8 cellular contexts compared by ENCODE assay signal in genomic region chr12:55932546-55932919, GRCh38. TPM values are rescaled to one million over a fixed set of nuclear protein-coding genes. Genes with fewer than 3 reads are reported as not detected.
A peak's percentile ranks its signal among the peaks of the same experiment; 100 is the strongest.
DNase-seq lines count a peak whose midpoint lies in the region; ATAC-seq and TF ChIP-seq lines count a peak whose summit lies in the region.

No MANE protein-coding gene starts in this region.

- peak overlapping the region; percentile 95 for H2AFZ ChIP-seq in GM23248

- peak overlapping the region; percentile 91 to 92 for H3K4me3 Mint-ChIP-seq in stimulated activated naive CD8-positive, alpha-beta T cell treated with anti-CD3 and anti-CD28 coated beads, Interleukin-15, amount 100 ng/mL, for 72 hours

- 0 to 4% methylated on average over 4 of the region's 4 CpGs for WGBS in GM23248 (ENCODE audit: low coverage in 1 of 2, low lambda C conversion rate in 2 of 2, missing lambda C conversion rate in 2 of 2), 2 experiments
- WGBS in liver: 25% methylated on average over 4 of the region's 4 CpGs

- DNase-seq in GM23248 (peak; percentile 46), astrocyte of the spinal cord (ENCODE audit: low read depth, low spot score) (peak; percentile 28)
- DNase-seq in stimulated activated naive CD8-positive, alpha-beta T cell treated with anti-CD3 and anti-CD28 coated beads, Interleukin-15, amount 100 ng/mL, for 72 hours: peak in 1 of 2 donors; percentile 52

- H3K27ac ChIP-seq in GM23248 (peak overlapping the region; percentile 87), liver (ENCODE audit: low read depth in 1 of 2, low read length in 2 of 2) (no peak overlapping the region)

- H3K9me2 ChIP-seq in GM23248 (ENCODE audit: insufficient read depth): no peaks in the 10 kb centered on the region

- peak overlapping the region; percentile 87 for H3K9ac ChIP-seq in GM23248
- peak overlapping the region in 1 of 2 donors; percentile 33 for H3K9ac ChIP-seq in liver (ENCODE audit: low read depth in 1 of 2, low read length in 2 of 2)

- peak overlapping the region; percentile 90 to 92 for H3K27ac Mint-ChIP-seq in stimulated activated naive CD8-positive, alpha-beta T cell treated with anti-CD3 and anti-CD28 coated beads, Interleukin-15, amount 100 ng/mL, for 72 hours

- peak overlapping the region; percentile 94 for H3K4me2 ChIP-seq in GM23248 (ENCODE audit: unreplicated experiment)

- H3K4me1 Mint-ChIP-seq in stimulated activated naive CD8-positive, alpha-beta T cell treated with anti-CD3 and anti-CD28 coated beads, Interleukin-15, amount 100 ng/mL, for 72 hours: peaks cover 57% of the 10 kb centered on the region

- no peaks in the 10 kb centered on the region for H3K27me3 Mint-ChIP-seq in stimulated activated naive CD8-positive, alpha-beta T cell treated with anti-CD3 and anti-CD28 coated beads, Interleukin-15, amount 100 ng/mL, for 72 hours

- H3K27me3 ChIP-seq in GM23248 (replicated peaks; ENCODE audit: insufficient read depth) (no peaks in the 10 kb centered on the region), liver (ENCODE audit: control insufficient read depth in 4 of 4, insufficient read depth in 4 of 4, low read length in 3 of 4) (no peaks in the 10 kb centered on the region)

- 0 out of 2 replicates have a peak, but pooled peaks have one; percentile 23 for TF ChIP-seq POLR2A in Raji (IDR thresholded peaks at IDR 0.05; ENCODE audit: insufficient read depth, low read depth, low read length)

- TF ChIP-seq CTCF in astrocyte of the spinal cord (IDR thresholded peaks at IDR 0.05; ENCODE audit: low read depth, low read length) (no peak), liver (IDR thresholded peaks at IDR 0.05; ENCODE audit: low read depth, low read length, missing input control) (no peak)

- peak; percentile 23 for ATAC-seq in stimulated activated naive CD8-positive, alpha-beta T cell treated with anti-CD3 and anti-CD28 coated beads, Interleukin-15, amount 100 ng/mL, for 72 hours
- ATAC-seq in HG02588 (IDR thresholded peaks at IDR 0.05; ENCODE audit: unreplicated experiment) (no peak), HG03460 (IDR thresholded peaks at IDR 0.05; ENCODE audit: unreplicated experiment) (no peak), HG03108 (IDR thresholded peaks at IDR 0.05; ENCODE audit: unreplicated experiment) (no peak)

- H3F3A ChIP-seq in GM23248 (ENCODE audit: insufficient read depth): peaks cover 42% of the 10 kb centered on the region

- H3K36me3 ChIP-seq in GM23248 (ENCODE audit: low read depth) (no peaks in the 10 kb centered on the region), liver (ENCODE audit: control insufficient read depth in 4 of 4, insufficient read depth in 3 of 4, low read depth in 1 of 4, low read length in 3 of 4) (no peaks in the 10 kb centered on the region)

- H3K9me3 Mint-ChIP-seq in stimulated activated naive CD8-positive, alpha-beta T cell treated with anti-CD3 and anti-CD28 coated beads, Interleukin-15, amount 100 ng/mL, for 72 hours: no peaks in the 10 kb centered on the region

- H3K79me2 ChIP-seq in GM23248 (ENCODE audit: insufficient read depth): peaks cover 51% of the 10 kb centered on the region

- peaks cover 44% of the 10 kb centered on the region for H3K4me1 ChIP-seq in GM23248 (ENCODE audit: insufficient read depth)
- H3K4me1 ChIP-seq in liver (ENCODE audit: control insufficient read depth in 4 of 4, insufficient read depth in 4 of 4, low read length in 3 of 4): peaks cover 4 to 20% (median 10%) of the 10 kb centered on the region in 4 donors

- in situ Hi-C loops in GM23248 (cut with MboI): loop anchor here (10.0 kb wide), 1 partner anchor 108 kb away; the partner anchor contains the start of gene DNAJC14
- in situ Hi-C loops in astrocyte of the spinal cord (cut with HindIII; ENCODE audit: low sequenced_read_pairs): no loop called here

- H3K9me3 ChIP-seq in GM23248 (ENCODE audit: low read depth) (no peaks in the 10 kb centered on the region), liver (ENCODE audit: control insufficient read depth in 4 of 4, low read length in 3 of 4) (no peaks in the 10 kb centered on the region)

- H3K4me3 ChIP-seq in GM23248: peak overlapping the region; percentile 78
- peak overlapping the region; percentile 72 for H3K4me3 ChIP-seq in astrocyte of the spinal cord (ENCODE audit: low read depth, low read length)
- H3K4me3 ChIP-seq in liver (ENCODE audit: low read depth in 1 of 3, low read length in 3 of 3): peak overlapping the region in 2 of 3 donors; percentile 29 to 68

- no peak for TF ChIP-seq RAD21 in liver (IDR thresholded peaks at IDR 0.05)

- H4K20me1 ChIP-seq in GM23248 (ENCODE audit: insufficient read depth): no peaks in the 10 kb centered on the region

TF ChIP-seq in liver, 16 proteins besides CTCF, POLR2A, EP300 and RAD21 (continues in another document):
- TF ChIP-seq ZBTB33 (IDR thresholded peaks at IDR 0.05): no peak
- TF ChIP-seq HNF4A (conservative IDR thresholded peaks at IDR 0.05): no peak
- TF ChIP-seq YY1 (IDR thresholded peaks at IDR 0.05): no peak
- TF ChIP-seq JUND (IDR thresholded peaks at IDR 0.05): no peak
- TF ChIP-seq FOXA1 (IDR thresholded peaks at IDR 0.05): no peak
- no peak for TF ChIP-seq HNF4G (IDR thresholded peaks at IDR 0.05)
- no peak for TF ChIP-seq GABPA (IDR thresholded peaks at IDR 0.05 in 1 of 2, conservative IDR thresholded peaks at IDR 0.05 in 1 of 2)
- no peak for TF ChIP-seq REST (IDR thresholded peaks at IDR 0.05)
- no peak for TF ChIP-seq EGR1 (IDR thresholded peaks at IDR 0.05; ENCODE audit: low read depth in 2 of 2)
- TF ChIP-seq ATF3 (IDR thresholded peaks at IDR 0.05): no peak
- TF ChIP-seq RXRA (IDR thresholded peaks at IDR 0.05): no peak
- TF ChIP-seq FOXA2 (IDR thresholded peaks at IDR 0.05): no peak
- no peak for TF ChIP-seq NR2F2 (IDR thresholded peaks at IDR 0.05)

RNA-seq across cellular contexts. Expression of gene DGKA, which starts 1.6 kb away (rescaled TPM):
- total RNA-seq in GM23248 (2014; rRNA removed; shearing (Covaris generic)): 66.6 and 67.7 TPM in 2 replicates
- polyA plus RNA-seq in GM23248 (2016; fragmentation: Nextera tagmentation; extraction: Ambion mirVana): 109 and 116 TPM in 2 replicates
- total RNA-seq in liver: 10 to 100 TPM in 1 of 2 donors, 1 to 10 TPM in 1; 6.9 to 10.5 TPM
- polyA plus RNA-seq in liver: 1 to 10 TPM; 2.1 to 3.3 TPM

RNA-seq across cellular contexts. Expression of gene PYM1, which starts 4.8 kb away (rescaled TPM):
- total RNA-seq in GM23248 (2014; rRNA removed; shearing (Covaris generic)): 20.1 and 25.9 TPM in 2 replicates
- polyA plus RNA-seq in GM23248 (2016; fragmentation: Nextera tagmentation; extraction: Ambion mirVana) (33.5 and 34.4 TPM in 2 replicates), liver (10 to 100 TPM; 21.6 to 29.4 TPM)
- total RNA-seq in liver: 10 to 100 TPM; 16.7 to 21.0 TPM

RNA-seq across cellular contexts. Expression of gene PMEL, which starts 33.3 kb away (rescaled TPM):
- total RNA-seq in GM23248 (2014; rRNA removed; shearing (Covaris generic)): 0.13 and 2.3 TPM in 2 replicates
- 0.38 and 0.76 TPM in 2 replicates for polyA plus RNA-seq in GM23248 (2016; fragmentation: Nextera tagmentation; extraction: Ambion mirVana)
- total RNA-seq in liver: 1 to 10 TPM; 1.1 to 4.5 TPM
- polyA plus RNA-seq in liver: 1 to 10 TPM; 2.1 to 2.7 TPM

RNA-seq across cellular contexts. Expression of gene CDK2, which starts 34.1 kb away (rescaled TPM):
- 20.8 and 34.9 TPM in 2 replicates for total RNA-seq in GM23248 (2014; rRNA removed; shearing (Covaris generic))
- 16.2 and 16.6 TPM in 2 replicates for polyA plus RNA-seq in GM23248 (2016; fragmentation: Nextera tagmentation; extraction: Ambion mirVana)
- total RNA-seq in liver: 10 to 100 TPM in 1 of 2 donors, 1 to 10 TPM in 1; 8.6 to 22.6 TPM
- 1 to 10 TPM; 5.1 to 7.3 TPM for polyA plus RNA-seq in liver

RNA-seq across cellular contexts. Expression of gene RAB5B, which starts 41.3 kb away (rescaled TPM):
- total RNA-seq in GM23248 (2014; rRNA removed; shearing (Covaris generic)): 47.0 and 58.6 TPM in 2 replicates
- polyA plus RNA-seq in GM23248 (2016; fragmentation: Nextera tagmentation; extraction: Ambion mirVana) (65.8 and 66.6 TPM in 2 replicates), liver (10 to 100 TPM; 20.7 to 36.0 TPM)
- total RNA-seq in liver: 10 to 100 TPM; 40.7 to 44.0 TPM
